9 cellular contexts compared by ENCODE assay signal in the genomic region with DNA sequence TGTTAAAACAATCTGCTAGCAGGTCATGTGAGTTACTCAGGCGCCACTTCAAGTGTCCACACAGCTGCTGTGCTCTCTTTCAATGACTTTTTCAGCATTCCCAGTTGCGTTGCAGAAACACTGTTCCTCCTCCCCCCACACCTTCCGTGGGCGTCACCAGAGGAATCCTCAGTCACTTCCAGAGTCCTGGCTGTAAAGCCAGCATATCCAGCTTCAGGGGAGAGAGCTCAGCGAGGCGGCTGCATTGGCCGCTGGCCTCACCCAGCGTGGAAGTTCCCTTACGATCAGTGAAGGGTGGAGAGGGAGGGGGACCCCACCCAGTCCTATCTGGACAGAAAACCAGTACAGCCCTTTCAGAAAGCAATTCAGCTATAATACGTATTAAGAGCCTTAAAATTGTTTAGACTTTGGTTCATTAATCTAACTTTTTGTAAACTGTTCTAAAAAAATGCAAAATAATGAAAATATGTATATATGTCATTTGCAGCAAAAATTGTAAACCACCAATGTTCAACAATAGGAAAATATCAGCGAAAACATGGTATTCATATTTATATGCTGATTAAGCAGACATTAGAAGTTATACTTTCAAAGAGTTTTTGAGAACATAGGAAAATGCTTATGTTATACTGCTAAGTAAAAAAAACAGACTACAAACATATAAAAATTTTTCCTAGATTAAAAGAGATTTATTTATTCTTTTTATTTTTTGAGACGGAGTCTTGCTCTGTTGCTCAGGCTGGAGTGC. TPM values are rescaled to one million over a fixed set of nuclear protein-coding genes. Genes with fewer than 3 reads are reported as not detected.
DNase-seq lines count a peak whose midpoint lies in the region; ATAC-seq and TF ChIP-seq lines count a peak whose summit lies in the region.
"Had no signal": no experiment of that assay in that cellular context is flagged by ENCODE, and none has a peak within 500 bp of the region (broad histone marks: within the 10 kb centered on the region; RNA-seq: fewer than 3 reads in every experiment).

No MANE protein-coding gene starts in this region.

- no peak overlapping the region for H3K14ac ChIP-seq in neuronal stem cell (ENCODE audit: low read length)

- H3K36me3 ChIP-seq in neuronal stem cell (replicated peaks in 1 of 2; ENCODE audit: control insufficient read depth in 2 of 2, insufficient read depth in 2 of 2, low read length in 2 of 2), result no peaks in the 10 kb centered on the region
- no peaks in the 10 kb centered on the region for H3K36me3 ChIP-seq in gastrocnemius medialis

- no peak overlapping the region for H2BK12ac ChIP-seq in neuronal stem cell (ENCODE audit: low read length)

- TF ChIP-seq POLR2A in gastrocnemius medialis (IDR thresholded peaks at IDR 0.05), result no peak

- H3K4me1 ChIP-seq in neuronal stem cell (ENCODE audit: control insufficient read depth in 2 of 2, insufficient read depth in 1 of 2, low read depth in 1 of 2, low read length in 2 of 2), result peaks cover 11 to 17% of the 10 kb centered on the region in 2 donors
- peaks cover 11 to 13% of the 10 kb centered on the region in 2 donors for H3K4me1 ChIP-seq in gastrocnemius medialis

- H3K27ac ChIP-seq in neuronal stem cell (replicated peaks; ENCODE audit: low read length) (no peak overlapping the region), gastrocnemius medialis (no peak overlapping the region)

- no peak overlapping the region for H2BK15ac ChIP-seq in neuronal stem cell (ENCODE audit: low read length)

- no peak overlapping the region for H3K4me3 ChIP-seq in neuronal stem cell (ENCODE audit: low read length in 2 of 2)
- no peak overlapping the region for H3K4me3 ChIP-seq in gastrocnemius medialis

- H3K9me3 ChIP-seq in neuronal stem cell (replicated peaks in 1 of 2; ENCODE audit: control insufficient read depth in 2 of 2, insufficient read depth in 1 of 2, low read depth in 1 of 2, low read length in 2 of 2) (no peaks in the 10 kb centered on the region), gastrocnemius medialis (no peaks in the 10 kb centered on the region)

- no peak overlapping the region for H4K8ac ChIP-seq in neuronal stem cell (ENCODE audit: low read depth, low read length)

- H2BK120ac ChIP-seq in neuronal stem cell (ENCODE audit: low read depth, low read length), result no peak overlapping the region

- H3K23ac ChIP-seq in neuronal stem cell (ENCODE audit: low read depth, low read length, poor library complexity), result no peak overlapping the region

- peak; percentile 25 for DNase-seq in ELR (ENCODE audit: low read depth)
- DNase-seq in NCI-H2196 (lab: John Stamatoyannopoulos, UW; ENCODE audit: unreplicated experiment), result peak; percentile 83
- DNase-seq in dermis blood vessel endothelial cell, result peak; percentile 32
- DNase-seq in neuronal stem cell (ENCODE audit: low spot score), result no peak
- no peak for DNase-seq in gastrocnemius medialis
- DNase-seq in C1 segment of cervical spinal cord (lab: John Stamatoyannopoulos, UW), result no peak

- H3K4ac ChIP-seq in neuronal stem cell (ENCODE audit: low read length), result no peak overlapping the region

- H2AFZ ChIP-seq in neuronal stem cell (ENCODE audit: low read length), result peak overlapping the region; percentile 60

- no CpG with 5 or more reads among the region's 12 CpGs for WGBS in neuronal stem cell (ENCODE audit: extremely low coverage in 2 of 2, insufficient read length in 2 of 2, insufficient replicate concordance in 1 of 2), 2 donors

- no peak overlapping the region for H4K91ac ChIP-seq in neuronal stem cell (ENCODE audit: low read depth, low read length, poor library complexity)

- peaks cover 5% of the 10 kb centered on the region for H3K79me1 ChIP-seq in neuronal stem cell (ENCODE audit: low read depth, low read length)

- in situ Hi-C loops in gastrocnemius medialis (cut with MboI; ENCODE audit: low sequenced_read_pairs in 4 of 4), result no loop called here

- intact Hi-C loops in gastrocnemius medialis (cut with DNase I; ENCODE audit: low total_unique reads), result loop anchor here (10.0 kb wide), 1 partner anchor 240 kb away; the partner anchor contains the start of genes BET1L and RIC8A

- H3K27me3 ChIP-seq in neuronal stem cell (ENCODE audit: control insufficient read depth in 3 of 3, insufficient read depth in 3 of 3, low read depth in 1 of 3, low read length in 3 of 3) (peaks cover 0 to 29% (median 0%) of the 10 kb centered on the region in 3 experiments), gastrocnemius medialis (peaks cover 23 to 35% (median 33%) of the 10 kb centered on the region in 3 donors)

- ATAC-seq in GM18517 (IDR thresholded peaks at IDR 0.05; ENCODE audit: unreplicated experiment) (no peak), HG02981 (IDR thresholded peaks at IDR 0.05; ENCODE audit: unreplicated experiment) (no peak), gastrocnemius medialis (no peak)
- ATAC-seq: natural killer cell treated with Interleukin-12 subunit alpha and Interleukin-12 subunit beta and Interleukin-15 and Interleukin-18, amount 100 ng/mL, for 72 hours had no signal

- H2BK5ac ChIP-seq in neuronal stem cell (ENCODE audit: low read length), result no peak overlapping the region

- H3K4me2 ChIP-seq in neuronal stem cell (ENCODE audit: insufficient read depth, low read length, poor library complexity, severe bottlenecking), result no peak overlapping the region

- H3K9ac ChIP-seq in neuronal stem cell (ENCODE audit: low read depth, low read length, poor library complexity), result no peak overlapping the region

- no peak overlapping the region for H3K18ac ChIP-seq in neuronal stem cell (ENCODE audit: low read length)

- no peak for TF ChIP-seq CTCF in gastrocnemius medialis (IDR thresholded peaks at IDR 0.05 in 4 of 5, conservative IDR thresholded peaks at IDR 0.05 in 1 of 5)

- H2AK5ac ChIP-seq in neuronal stem cell (ENCODE audit: low read depth, low read length), result no peak overlapping the region

RNA-seq across cellular contexts. Expression of gene ANO9, which starts 2.8 kb away (rescaled TPM):
- total RNA-seq in dermis blood vessel endothelial cell (0.42 and 10.7 TPM in 2 replicates), gastrocnemius medialis (under 1 TPM in 2 of 4 donors, not detected in 2; 0.23 to 0.41 TPM)
- polyA plus RNA-seq in neuronal stem cell (2013, experiment 1 of 2), result 2.8 TPM
- polyA plus RNA-seq in neuronal stem cell (2013, experiment 2 of 2), result 1.9 TPM

RNA-seq across cellular contexts. Expression of gene PTDSS2, which starts 5.5 kb away (rescaled TPM):
- 34.5 and 50.2 TPM in 2 replicates for total RNA-seq in dermis blood vessel endothelial cell
- 27.4 TPM for polyA plus RNA-seq in neuronal stem cell (2013, experiment 1 of 2)
- 26.0 TPM for polyA plus RNA-seq in neuronal stem cell (2013, experiment 2 of 2)
- 10 to 100 TPM; 21.7 to 31.5 (median 23.7) TPM for total RNA-seq in gastrocnemius medialis

RNA-seq across cellular contexts. Expression of gene SIGIRR, which starts 29.8 kb away (rescaled TPM):
- total RNA-seq in dermis blood vessel endothelial cell (43.2 and 52.2 TPM in 2 replicates), gastrocnemius medialis (10 to 100 TPM in 3 of 4 donors, 1 to 10 TPM in 1; 4.2 to 21.6 (median 11.9) TPM)
- polyA plus RNA-seq in neuronal stem cell (2013, experiment 1 of 2), result 15.1 TPM
- 13.4 TPM for polyA plus RNA-seq in neuronal stem cell (2013, experiment 2 of 2)

RNA-seq across cellular contexts. Expression of gene PKP3, which starts 50.6 kb away (rescaled TPM):
- total RNA-seq in dermis blood vessel endothelial cell, result 0.09 and 0.68 TPM in 2 replicates
- polyA plus RNA-seq in neuronal stem cell (2013, experiment 1 of 2), result 0.40 TPM
- 0.40 TPM for polyA plus RNA-seq in neuronal stem cell (2013, experiment 2 of 2)
- total RNA-seq in gastrocnemius medialis, result 1 to 10 TPM in 1 of 4 donors, under 1 TPM in 1, not detected in 2; 0.55 to 1.3 TPM
- total RNA-seq: natural killer cell treated with Interleukin-12 subunit alpha and Interleukin-12 subunit beta and Interleukin-15 and Interleukin-18, amount 100 ng/mL, for 72 hours had no signal

Comparison
In these comparisons a context has a peak if more than half of its experiments do, and no peak if none do; other contexts are left out.
1. DNase-seq: peak in ELR (single experiment), NCI-H2196 (single experiment) and dermis blood vessel endothelial cell (single experiment); none in neuronal stem cell (single experiment), gastrocnemius medialis (0 of 2) and C1 segment of cervical spinal cord (0 of 14).